Comparison of ENCODE assay signal across 34 cellular contexts in genomic region chr22:38827510-38827909, GRCh38. TPM values are rescaled to one million over a fixed set of nuclear protein-coding genes. Genes with fewer than 3 reads are reported as not detected.
A peak's percentile ranks its signal among the peaks of the same experiment; 100 is the strongest.
DNase-seq lines count a peak whose midpoint lies in the region; ATAC-seq, FAIRE-seq and TF ChIP-seq lines count a peak whose summit lies in the region.
"Had no signal": no experiment of that assay in that cellular context is flagged by ENCODE, and none has a peak within 500 bp of the region (broad histone marks: within the 10 kb centered on the region; RNA-seq: fewer than 3 reads in every experiment).

No MANE protein-coding gene starts in this region.

- TF ChIP-seq CTCF in bronchial epithelial cell (IDR thresholded peaks at IDR 0.05; ENCODE audit: insufficient read depth, low read length, severe bottlenecking) (no peak), HepG2 (CRISPR knock-in tag; IDR thresholded peaks at IDR 0.05) (no peak), osteoblast (IDR thresholded peaks at IDR 0.05; ENCODE audit: extremely low read depth, low read depth, low read length) (no peak)

- no TSS peak for BruUV-seq in HepG2 (replicated peaks; lab: Mats Ljungman, UMichigan)

- DNase-seq in bronchial epithelial cell (ENCODE audit: low read depth): no peak
- DNase-seq in HepG2 (ENCODE audit: low spot score): no peak
- DNase-seq in osteoblast (ENCODE audit: insufficient read length, low spot score, missing footprints): peak; percentile 72
- no peak for DNase-seq in DMS153 treated with DMSO at 0.1 percent for 48 hours (lab: John Stamatoyannopoulos, UW; ENCODE audit: unreplicated experiment)
- no peak for DNase-seq in inferior parietal cortex (ENCODE audit: extremely low spot score)
- DNase-seq: 8988T; ACHN; AML-193; BE2C; C1 segment of cervical spinal cord; Caco-2; Calu3; CD4-positive, alpha-beta memory T cell; CD4-positive, alpha-beta T cell; CD4-positive, CD25-positive, alpha-beta regulatory T cell; CD8-positive, alpha-beta memory T cell; CD8-positive, alpha-beta T cell; COR-L47; DMS 273 treated with DMSO at 0.1 percent for 48 hours; DMS153; DMS53; DMS79; DMS79 treated with DMSO at 0.1 percent for 48 hours; DND-41; EL had no signal

- H3K27ac ChIP-seq in HepG2 (ENCODE audit: extremely low read length, insufficient read depth, low read length): no peak overlapping the region
- H3K27ac ChIP-seq in osteoblast (ENCODE audit: low read depth, low read length): no peak overlapping the region
- H3K27ac ChIP-seq: 22Rv1, BLaER1, C4-2B had no signal

- H3K79me2 ChIP-seq in HepG2 (ENCODE audit: insufficient read depth, low read length) (no peaks in the 10 kb centered on the region), osteoblast (ENCODE audit: insufficient read depth, low read length) (no peaks in the 10 kb centered on the region)

- H3K27me3 ChIP-seq in bronchial epithelial cell (ENCODE audit: control insufficient read depth, insufficient read depth, low read length): no peaks in the 10 kb centered on the region
- no peaks in the 10 kb centered on the region for H3K27me3 ChIP-seq in HepG2 (ENCODE audit: control insufficient read depth in 1 of 2, insufficient read depth in 2 of 2, low read length in 2 of 2)
- no peaks in the 10 kb centered on the region for H3K27me3 ChIP-seq in osteoblast (ENCODE audit: insufficient read depth, low read length)
- H3K27me3 ChIP-seq: BE2C; BLaER1; BLaER1 treated with 17β-estradiol and CSF1 and Interleukin-3, amounts not matched to agents 10 nM and 100 nM had no signal

- peak; percentile 7 for FAIRE-seq in bronchial epithelial cell (lab: Jason Lieb, UNC)
- no peak for FAIRE-seq in HepG2 (lab: Jason Lieb, UNC)
- FAIRE-seq: A204.1, A549, D721Med had no signal

- H3K9ac ChIP-seq in HepG2 (ENCODE audit: insufficient read depth, low read depth, low read length): no peak overlapping the region
- H3K9ac ChIP-seq: BLaER1 had no signal

- no peak for ATAC-seq in HepG2
- no peak for ATAC-seq in GM21619 (IDR thresholded peaks at IDR 0.05; ENCODE audit: unreplicated experiment)
- ATAC-seq: A549; CD8-positive, alpha-beta T cell had no signal

- no peaks in the 10 kb centered on the region for H3K4me1 ChIP-seq in HepG2 (ENCODE audit: insufficient read depth, low read length)
- H3K4me1 ChIP-seq in osteoblast (ENCODE audit: insufficient read depth, low read length): no peaks in the 10 kb centered on the region
- H3K4me1 ChIP-seq: BE2C, Caco-2 had no signal

- H3K4me2 ChIP-seq in HepG2 (ENCODE audit: low read depth, low read length) (no peak overlapping the region), osteoblast (ENCODE audit: insufficient read depth, low read length) (no peak overlapping the region)
- H3K4me2 ChIP-seq: A549, BLaER1 had no signal

- H3K9me3 ChIP-seq in HepG2 (ENCODE audit: low read length) (no peaks in the 10 kb centered on the region), osteoblast (ENCODE audit: low read depth, low read length) (no peaks in the 10 kb centered on the region)
- H3K9me3 ChIP-seq: A549; BE2C; BLaER1; BLaER1 treated with 17β-estradiol and CSF1 and Interleukin-3, amounts not matched to agents 10 nM and 100 nM; Caco-2 had no signal

- H2AFZ ChIP-seq in HepG2 (ENCODE audit: low read length) (no peak overlapping the region), osteoblast (ENCODE audit: low read length) (no peak overlapping the region)

- in situ Hi-C loops in HepG2 (cut with HindIII; ENCODE audit: extremely low pct_ligation_motif_present, low pct_unique_long_range_greater_than_20kb): no loop called here

- no peak for TF ChIP-seq EP300 in HepG2 (IDR thresholded peaks at IDR 0.05; ENCODE audit: low read depth in 2 of 2, low read length in 2 of 2)
- TF ChIP-seq EP300 in HepG2 (CRISPR knock-in tag; IDR thresholded peaks at IDR 0.05; ENCODE audit: borderline replicate concordance): no peak

- H3K36me3 ChIP-seq in bronchial epithelial cell (ENCODE audit: control insufficient read depth, insufficient read depth, low read length): no peaks in the 10 kb centered on the region
- no peaks in the 10 kb centered on the region for H3K36me3 ChIP-seq in HepG2 (replicated peaks in 1 of 2; ENCODE audit: control insufficient read depth in 1 of 2, insufficient read depth in 2 of 2, low read length in 2 of 2)
- H3K36me3 ChIP-seq in osteoblast (ENCODE audit: insufficient read depth, low read length): no peaks in the 10 kb centered on the region
- H3K36me3 ChIP-seq: BE2C, BLaER1 had no signal

- H4K20me1 ChIP-seq in HepG2 (ENCODE audit: insufficient read depth, low read length) (no peaks in the 10 kb centered on the region), osteoblast (ENCODE audit: insufficient read depth, low read length) (no peaks in the 10 kb centered on the region)

- H3K4me3 ChIP-seq in bronchial epithelial cell (ENCODE audit: low read depth, low read length): no peak overlapping the region
- no peak overlapping the region for H3K4me3 ChIP-seq in HepG2 (replicated peaks in 1 of 3; ENCODE audit: insufficient read depth in 1 of 3, low read depth in 2 of 3, low read length in 3 of 3)
- H3K4me3 ChIP-seq in osteoblast (ENCODE audit: insufficient read depth, low read length): no peak overlapping the region
- H3K4me3 ChIP-seq: A549; BLaER1; BLaER1 treated with 17β-estradiol and CSF1 and Interleukin-3, amounts not matched to agents 10 nM and 100 nM had no signal

- no peak for TF ChIP-seq POLR2A in HepG2 (IDR thresholded peaks at IDR 0.05; ENCODE audit: insufficient read depth in 1 of 2, low read depth in 2 of 2, low read length in 2 of 2)

- intact Hi-C loops in HepG2 (cut with micrococcal nuclease; ENCODE audit: unreplicated experiment): no loop called here

- POLR2A ChIA-PET in HepG2 (lab: Yijun Ruan, JAX): no interaction called here

- CTCF ChIA-PET in HepG2 (lab: Yijun Ruan, JAX; ENCODE audit: low intra/inter-chr PET ratio, low total read pairs): no interaction called here

- TF ChIP-seq RAD21 in HepG2 (CRISPR knock-in tag; IDR thresholded peaks at IDR 0.05): no peak

RNA-seq across cellular contexts. Expression of gene NPTXR, which starts 16.3 kb away (rescaled TPM):
- total RNA-seq in bronchial epithelial cell: under 0.01 TPM in 2 replicates
- total RNA-seq in HepG2 (2016; rRNA removed; fragmentation: Illumina TruSeq; extraction: Trizol): 2.5 and 2.6 TPM in 2 replicates
- total RNA-seq in HepG2 (2016; cell fraction: cytosol; rRNA removed; fragmentation: Illumina TruSeq; extraction: Trizol; ENCODE audit: low read depth): 0.44 and 0.51 TPM in 2 replicates
- 2.1 and 2.5 TPM in 2 replicates for total RNA-seq in HepG2 (2016; cell fraction: insoluble cytoplasmic fraction; rRNA removed; fragmentation: Illumina TruSeq; extraction: Trizol)
- total RNA-seq in HepG2 (2016; cell fraction: membrane; rRNA removed; fragmentation: Illumina TruSeq; extraction: Trizol): 2.4 TPM in 2 replicates
- total RNA-seq in HepG2 (2016; cell fraction: nucleus; rRNA removed; fragmentation: Illumina TruSeq; extraction: Trizol): 5.7 and 7.1 TPM in 2 replicates
- 4.8 and 6.7 TPM in 2 replicates for polyA plus RNA-seq in HepG2 (2011; rRNA removed)
- 4.4 and 4.7 TPM in 2 replicates for polyA plus RNA-seq in HepG2 (2011; cell fraction: cytosol; rRNA removed)
- 7.5 and 8.6 TPM in 2 replicates for polyA plus RNA-seq in HepG2 (2011; cell fraction: nucleus; rRNA removed)
- polyA plus RNA-seq in HepG2 (2012): 13.2 and 13.3 TPM in 2 replicates
- polyA plus RNA-seq in HepG2 (2016; cell fraction: cytosol; fragmentation: Illumina TruSeq; extraction: Trizol; ENCODE audit: low read depth): 0.61 and 0.71 TPM in 2 replicates
- polyA plus RNA-seq in HepG2 (2016; cell fraction: insoluble cytoplasmic fraction; fragmentation: Illumina TruSeq; extraction: Trizol; ENCODE audit: low read depth): 3.2 and 4.5 TPM in 2 replicates
- 1.6 and 1.8 TPM in 2 replicates for polyA plus RNA-seq in HepG2 (2016; cell fraction: membrane; fragmentation: Illumina TruSeq; extraction: Trizol; ENCODE audit: low read depth)
- polyA plus RNA-seq in HepG2 (2016; cell fraction: nucleus; fragmentation: Illumina TruSeq; extraction: Trizol; ENCODE audit: insufficient read depth, low read depth): 13.4 and 14.4 TPM in 2 replicates
- 2.5 and 11.6 TPM in 2 replicates for polyA minus RNA-seq in HepG2 (2011; rRNA and poly(A)+ RNA removed; ENCODE audit: low replicate concordance)
- polyA minus RNA-seq in HepG2 (2011; cell fraction: cytosol; rRNA and poly(A)+ RNA removed): 6.9 and 7.3 TPM in 2 replicates
- 2.4 and 3.4 TPM in 2 replicates for polyA minus RNA-seq in HepG2 (2011; cell fraction: nucleus; rRNA and poly(A)+ RNA removed)
- 0.72 and 1.5 TPM in 2 replicates for total RNA-seq in osteoblast
- polyA plus RNA-seq: CD14-positive monocyte had no signal

RNA-seq across cellular contexts. Expression of gene DNAL4, which starts 33.6 kb away (rescaled TPM):
- total RNA-seq in bronchial epithelial cell (32.6 and 44.3 TPM in 2 replicates), HepG2 (2016; rRNA removed; fragmentation: Illumina TruSeq; extraction: Trizol) (8.0 and 8.8 TPM in 2 replicates), osteoblast (15.9 and 17.0 TPM in 2 replicates)
- 8.4 and 10.6 TPM in 2 replicates for total RNA-seq in HepG2 (2016; cell fraction: cytosol; rRNA removed; fragmentation: Illumina TruSeq; extraction: Trizol; ENCODE audit: low read depth)
- total RNA-seq in HepG2 (2016; cell fraction: insoluble cytoplasmic fraction; rRNA removed; fragmentation: Illumina TruSeq; extraction: Trizol): 7.8 and 8.3 TPM in 2 replicates
- 15.9 and 18.1 TPM in 2 replicates for total RNA-seq in HepG2 (2016; cell fraction: membrane; rRNA removed; fragmentation: Illumina TruSeq; extraction: Trizol)
- total RNA-seq in HepG2 (2016; cell fraction: nucleus; rRNA removed; fragmentation: Illumina TruSeq; extraction: Trizol): 3.2 and 3.8 TPM in 2 replicates
- polyA plus RNA-seq in HepG2 (2011; rRNA removed): 9.0 and 10.7 TPM in 2 replicates
- 11.6 and 14.0 TPM in 2 replicates for polyA plus RNA-seq in HepG2 (2011; cell fraction: cytosol; rRNA removed)
- polyA plus RNA-seq in HepG2 (2011; cell fraction: nucleus; rRNA removed): 6.6 and 8.0 TPM in 2 replicates
- polyA plus RNA-seq in HepG2 (2012): 4.6 and 5.9 TPM in 2 replicates
- polyA plus RNA-seq in HepG2 (2016; cell fraction: cytosol; fragmentation: Illumina TruSeq; extraction: Trizol; ENCODE audit: low read depth): 10.5 and 11.9 TPM in 2 replicates
- 7.7 and 9.2 TPM in 2 replicates for polyA plus RNA-seq in HepG2 (2016; cell fraction: insoluble cytoplasmic fraction; fragmentation: Illumina TruSeq; extraction: Trizol; ENCODE audit: low read depth)
- polyA plus RNA-seq in HepG2 (2016; cell fraction: membrane; fragmentation: Illumina TruSeq; extraction: Trizol; ENCODE audit: low read depth): 13.7 and 14.4 TPM in 2 replicates
- 5.5 and 8.1 TPM in 2 replicates for polyA plus RNA-seq in HepG2 (2016; cell fraction: nucleus; fragmentation: Illumina TruSeq; extraction: Trizol; ENCODE audit: insufficient read depth, low read depth)
- 6.9 and 10.7 TPM in 2 replicates for polyA minus RNA-seq in HepG2 (2011; rRNA and poly(A)+ RNA removed; ENCODE audit: low replicate concordance)
- 1.5 and 2.4 TPM in 2 replicates for polyA minus RNA-seq in HepG2 (2011; cell fraction: cytosol; rRNA and poly(A)+ RNA removed)
- polyA minus RNA-seq in HepG2 (2011; cell fraction: nucleus; rRNA and poly(A)+ RNA removed): 1.0 and 1.5 TPM in 2 replicates

RNA-seq across cellular contexts. Expression of gene CBX6, which starts 44.5 kb away (rescaled TPM):
- total RNA-seq in bronchial epithelial cell (6.8 and 8.4 TPM in 2 replicates), HepG2 (2016; rRNA removed; fragmentation: Illumina TruSeq; extraction: Trizol) (4.7 and 6.5 TPM in 2 replicates), osteoblast (58.6 and 59.5 TPM in 2 replicates)
- 0.51 and 0.79 TPM in 2 replicates for total RNA-seq in HepG2 (2016; cell fraction: cytosol; rRNA removed; fragmentation: Illumina TruSeq; extraction: Trizol; ENCODE audit: low read depth)
- total RNA-seq in HepG2 (2016; cell fraction: insoluble cytoplasmic fraction; rRNA removed; fragmentation: Illumina TruSeq; extraction: Trizol): 4.0 and 6.6 TPM in 2 replicates
- 2.0 TPM in 2 replicates for total RNA-seq in HepG2 (2016; cell fraction: membrane; rRNA removed; fragmentation: Illumina TruSeq; extraction: Trizol)
- total RNA-seq in HepG2 (2016; cell fraction: nucleus; rRNA removed; fragmentation: Illumina TruSeq; extraction: Trizol): 7.6 and 8.9 TPM in 2 replicates
- 1.7 and 2.6 TPM in 2 replicates for polyA plus RNA-seq in HepG2 (2011; rRNA removed)
- polyA plus RNA-seq in HepG2 (2011; cell fraction: cytosol; rRNA removed): 1.2 and 1.3 TPM in 2 replicates
- 13.0 and 15.1 TPM in 2 replicates for polyA plus RNA-seq in HepG2 (2011; cell fraction: nucleus; rRNA removed)
- polyA plus RNA-seq in HepG2 (2012): 4.0 and 5.0 TPM in 2 replicates
- 0.35 and 0.47 TPM in 2 replicates for polyA plus RNA-seq in HepG2 (2016; cell fraction: cytosol; fragmentation: Illumina TruSeq; extraction: Trizol; ENCODE audit: low read depth)
- 3.9 and 4.7 TPM in 2 replicates for polyA plus RNA-seq in HepG2 (2016; cell fraction: insoluble cytoplasmic fraction; fragmentation: Illumina TruSeq; extraction: Trizol; ENCODE audit: low read depth)
- 0.98 and 1.0 TPM in 2 replicates for polyA plus RNA-seq in HepG2 (2016; cell fraction: membrane; fragmentation: Illumina TruSeq; extraction: Trizol; ENCODE audit: low read depth)
- polyA plus RNA-seq in HepG2 (2016; cell fraction: nucleus; fragmentation: Illumina TruSeq; extraction: Trizol; ENCODE audit: insufficient read depth, low read depth): 13.0 and 13.1 TPM in 2 replicates
- 8.8 and 30.1 TPM in 2 replicates for polyA minus RNA-seq in HepG2 (2011; rRNA and poly(A)+ RNA removed; ENCODE audit: low replicate concordance)
- polyA minus RNA-seq in HepG2 (2011; cell fraction: cytosol; rRNA and poly(A)+ RNA removed): 5.5 and 5.9 TPM in 2 replicates
- 9.9 and 16.2 TPM in 2 replicates for polyA minus RNA-seq in HepG2 (2011; cell fraction: nucleus; rRNA and poly(A)+ RNA removed)
